8 cellular contexts compared by ENCODE assay signal in genomic region chr12:42326466-42327226, GRCh38. TPM values are rescaled to one million over a fixed set of nuclear protein-coding genes. Genes with fewer than 3 reads are reported as not detected.
DNase-seq lines count a peak whose midpoint lies in the region; ATAC-seq, FAIRE-seq and TF ChIP-seq lines count a peak whose summit lies in the region.

No MANE protein-coding gene starts in this region.

- H3K9ac ChIP-seq in endothelial cell of umbilical vein (replicated peaks; ENCODE audit: extremely low read depth, insufficient read depth, low read length), result peak overlapping the region; percentile 85
- H3K9ac ChIP-seq in mucosa of stomach (ENCODE audit: low read length), result peak overlapping the region; percentile 83

- DNase-seq in AG09309 (ENCODE audit: low read depth) (no peak), T-helper 17 cell (no peak), endothelial cell of umbilical vein (ENCODE audit: low read depth, low spot score) (peak; percentile 36), amniotic stem cell (lab: John Stamatoyannopoulos, UW) (no peak)
- DNase-seq in stimulated activated CD4-positive, alpha-beta T cell treated with anti-CD3 and anti-CD28 coated beads, Interleukin-4, amount 100 ng/mL, for 4 hours, result no peak

- peak overlapping the region; percentile 98 for H3K4me3 Mint-ChIP-seq in T-helper 17 cell

- H3K36me3 ChIP-seq in endothelial cell of umbilical vein (ENCODE audit: control insufficient read depth in 2 of 2, extremely low read depth in 1 of 2, insufficient read depth in 2 of 2, low read length in 2 of 2), result no peaks in the 10 kb centered on the region
- H3K36me3 ChIP-seq in mucosa of stomach (ENCODE audit: control insufficient read depth, insufficient read depth, low read length), result no peaks in the 10 kb centered on the region

- intact Hi-C loops in endothelial cell of umbilical vein (cut with micrococcal nuclease), result loop anchor here (10.0 kb wide), 1 partner anchor 302 kb away; no protein-coding TSS in a partner anchor

- H3K9me3 ChIP-seq in T-helper 17 cell (ENCODE audit: control insufficient read depth, low read length, poor library complexity, severe bottlenecking), result no peaks in the 10 kb centered on the region
- H3K9me3 ChIP-seq in endothelial cell of umbilical vein (replicated peaks; ENCODE audit: control insufficient read depth, insufficient read depth, low read length), result no peaks in the 10 kb centered on the region
- no peaks in the 10 kb centered on the region for H3K9me3 ChIP-seq in mucosa of stomach (ENCODE audit: control insufficient read depth, low read length)

- no peaks in the 10 kb centered on the region for H3K27me3 Mint-ChIP-seq in T-helper 17 cell

- no peak for TF ChIP-seq CTCF in AG09309 (IDR thresholded peaks at IDR 0.05; ENCODE audit: control insufficient read depth, insufficient read depth, low read depth, low read length, missing control alignments)
- TF ChIP-seq CTCF in endothelial cell of umbilical vein (IDR thresholded peaks at IDR 0.05; ENCODE audit: extremely low read depth in 1 of 2, insufficient read depth in 1 of 2, low read depth in 1 of 2, low read length in 2 of 2), result no peak

- peaks cover 21% of the 10 kb centered on the region for H3K4me1 ChIP-seq in endothelial cell of umbilical vein (ENCODE audit: control insufficient read depth, extremely low read depth, insufficient read depth, low read length)
- peaks cover 33% of the 10 kb centered on the region for H3K4me1 ChIP-seq in mucosa of stomach (ENCODE audit: control insufficient read depth, insufficient read depth, low read length)

- dilution Hi-C loops in endothelial cell of umbilical vein (cut with MboI; ENCODE audit: extremely low pct_ligation_motif_present, low sequenced_read_pairs), result no loop called here

- H4K20me1 ChIP-seq in endothelial cell of umbilical vein (replicated peaks; ENCODE audit: control insufficient read depth, extremely low read depth, insufficient read depth, low read length), result no peaks in the 10 kb centered on the region

- BruUV-seq in endothelial cell of umbilical vein (replicated peaks; lab: Mats Ljungman, UMichigan), result TSS peak; percentile 54

- H2AFZ ChIP-seq in endothelial cell of umbilical vein (ENCODE audit: low read depth, low read length), result peak overlapping the region; percentile 90

- ATAC-seq in GM18499 (IDR thresholded peaks at IDR 0.05; ENCODE audit: insufficient read depth, unreplicated experiment) (peak; percentile 22), HG03432 (IDR thresholded peaks at IDR 0.05; ENCODE audit: unreplicated experiment) (peak; percentile 27), T-helper 17 cell (peak; percentile 31)

- H3K4me3 ChIP-seq in AG09309 (ENCODE audit: control insufficient read depth, low read depth, low read length) (peak overlapping the region; percentile 65), endothelial cell of umbilical vein (replicated peaks in 1 of 3; ENCODE audit: insufficient read depth in 1 of 3, low read depth in 1 of 3, low read length in 3 of 3) (peak overlapping the region; percentile 64 to 97 (median 90)), mucosa of stomach (ENCODE audit: low read length) (peak overlapping the region; percentile 53)

- CTCF ChIA-PET in endothelial cell of umbilical vein (lab: Charles Lee), result interaction anchor here (0.7 to 1.7 kb wide), 2 partner anchors 235 to 955 kb away, joined by 3 read pairs; no protein-coding TSS in a partner anchor

- POLR2A ChIA-PET in endothelial cell of umbilical vein (lab: Charles Lee), result no interaction called here

- no peak for TF ChIP-seq POLR2A in endothelial cell of umbilical vein (IDR thresholded peaks at IDR 0.05; ENCODE audit: low read depth, low read length)

- peaks cover 56% of the 10 kb centered on the region for H3K79me2 ChIP-seq in endothelial cell of umbilical vein (ENCODE audit: control insufficient read depth, insufficient read depth, low read length)

- no peaks in the 10 kb centered on the region for H3K27me3 ChIP-seq in endothelial cell of umbilical vein (ENCODE audit: control insufficient read depth in 2 of 2, insufficient read depth in 2 of 2, low read length in 2 of 2)
- no peaks in the 10 kb centered on the region for H3K27me3 ChIP-seq in mucosa of stomach (ENCODE audit: control insufficient read depth, insufficient read depth, low read length)

- peak overlapping the region; percentile 93 for H3K4me2 ChIP-seq in endothelial cell of umbilical vein (ENCODE audit: insufficient read depth, low read length)

- peak overlapping the region; percentile 58 for H3K27ac ChIP-seq in endothelial cell of umbilical vein (ENCODE audit: insufficient read depth, low read depth, low read length)

- H3K9me1 ChIP-seq in endothelial cell of umbilical vein (replicated peaks; ENCODE audit: control insufficient read depth, extremely low read depth, insufficient read depth, low read length), result no peaks in the 10 kb centered on the region

- H3K36me3 Mint-ChIP-seq in T-helper 17 cell (ENCODE audit: low read depth), result peaks cover 9% of the 10 kb centered on the region

- FAIRE-seq in endothelial cell of umbilical vein (lab: Jason Lieb, UNC), result no peak

- peaks cover 45% of the 10 kb centered on the region for H3K4me1 Mint-ChIP-seq in T-helper 17 cell

- peak overlapping the region; percentile 99 for H3K27ac Mint-ChIP-seq in T-helper 17 cell

TF ChIP-seq in endothelial cell of umbilical vein, 7 proteins besides CTCF, POLR2A, EP300 and RAD21:
- TF ChIP-seq, protein P1, sequence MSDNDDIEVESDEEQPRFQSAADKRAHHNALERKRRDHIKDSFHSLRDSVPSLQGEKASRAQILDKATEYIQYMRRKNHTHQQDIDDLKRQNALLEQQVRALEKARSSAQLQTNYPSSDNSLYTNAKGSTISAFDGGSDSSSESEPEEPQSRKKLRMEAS (IDR thresholded peaks at IDR 0.05; ENCODE audit: insufficient read depth, insufficient read length), result no peak
- TF ChIP-seq FOS (IDR thresholded peaks at IDR 0.05; ENCODE audit: borderline replicate concordance, insufficient read depth, low read length), result peak; percentile 31

RNA-seq across cellular contexts. Expression of gene PPHLN1, which starts 0.7 kb away (rescaled TPM):
- total RNA-seq in T-helper 17 cell (10 to 100 TPM; 90.9 to 91.8 TPM), endothelial cell of umbilical vein (58.0 and 62.2 TPM in 2 replicates)
- polyA plus RNA-seq in endothelial cell of umbilical vein, result 19.5 and 23.4 TPM in 2 replicates
- polyA plus RNA-seq in endothelial cell of umbilical vein (2011; cell fraction: cytosol; rRNA removed), result 35.4 and 38.2 TPM in 2 replicates
- 60.5 and 80.6 TPM in 2 replicates for polyA plus RNA-seq in endothelial cell of umbilical vein (2011; cell fraction: nucleus; rRNA removed)
- polyA plus RNA-seq in endothelial cell of umbilical vein (2012), result 72.4 and 84.5 TPM in 2 replicates
- polyA minus RNA-seq in endothelial cell of umbilical vein, result 27.8 and 46.7 TPM in 2 replicates
- polyA minus RNA-seq in endothelial cell of umbilical vein (2011; cell fraction: cytosol; rRNA and poly(A)+ RNA removed), result 23.5 TPM
- 44.6 and 61.2 TPM in 2 replicates for polyA minus RNA-seq in endothelial cell of umbilical vein (2011; cell fraction: nucleus; rRNA and poly(A)+ RNA removed)

RNA-seq across cellular contexts. Expression of gene ZCRB1, which starts 0.8 kb away (rescaled TPM):
- total RNA-seq in T-helper 17 cell (10 to 100 TPM; 26.1 to 32.0 TPM), endothelial cell of umbilical vein (52.9 and 55.3 TPM in 2 replicates)
- polyA plus RNA-seq in endothelial cell of umbilical vein, result 10.9 and 13.2 TPM in 2 replicates
- 19.2 and 21.4 TPM in 2 replicates for polyA plus RNA-seq in endothelial cell of umbilical vein (2011; cell fraction: cytosol; rRNA removed)
- polyA plus RNA-seq in endothelial cell of umbilical vein (2011; cell fraction: nucleus; rRNA removed), result 11.3 and 13.3 TPM in 2 replicates
- polyA plus RNA-seq in endothelial cell of umbilical vein (2012), result 52.0 and 62.2 TPM in 2 replicates
- 16.4 and 31.5 TPM in 2 replicates for polyA minus RNA-seq in endothelial cell of umbilical vein
- 30.8 TPM for polyA minus RNA-seq in endothelial cell of umbilical vein (2011; cell fraction: cytosol; rRNA and poly(A)+ RNA removed)
- polyA minus RNA-seq in endothelial cell of umbilical vein (2011; cell fraction: nucleus; rRNA and poly(A)+ RNA removed), result 3.8 and 10.6 TPM in 2 replicates
